8 cellular contexts compared by ENCODE assay signal in the genomic region with DNA sequence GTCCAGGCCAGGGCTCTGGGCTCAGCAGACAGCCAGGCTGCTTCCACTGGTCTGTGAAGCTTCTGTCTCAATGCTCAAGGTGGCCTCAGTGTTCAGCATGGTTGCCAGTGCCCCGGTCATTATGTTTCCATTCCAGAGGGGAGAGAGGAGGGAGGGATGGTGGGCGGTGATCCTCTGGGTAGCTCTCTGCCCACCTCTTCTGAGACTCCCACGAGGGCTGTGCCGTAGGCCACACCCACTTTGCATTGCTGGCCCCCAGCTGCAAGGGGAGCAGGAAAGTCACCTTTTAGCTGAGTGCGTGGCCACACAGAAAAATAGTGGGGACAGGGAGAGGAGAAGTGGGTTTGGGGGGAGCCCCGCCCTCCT. TPM values are rescaled to one million over a fixed set of nuclear protein-coding genes. Genes with fewer than 3 reads are reported as not detected.
DNase-seq lines count a peak whose midpoint lies in the region; ATAC-seq and TF ChIP-seq lines count a peak whose summit lies in the region.

No MANE protein-coding gene starts in this region.

- no peak overlapping the region for H2BK15ac ChIP-seq in mesendoderm (replicated peaks; ENCODE audit: low read depth)

- peak overlapping the region; percentile 70 for H3K27ac ChIP-seq in A673 (ENCODE audit: low read depth, low read length, poor library complexity, severe bottlenecking)
- H3K27ac ChIP-seq in mesendoderm (ENCODE audit: low read depth, low read length) = no peak overlapping the region

- H3K79me2 ChIP-seq in mesendoderm (ENCODE audit: control insufficient read depth, insufficient read depth, low read length) = no peaks in the 10 kb centered on the region

- H3K27me3 ChIP-seq in A673 (replicated peaks; ENCODE audit: insufficient read depth, low read depth, low read length, poor library complexity) = no peaks in the 10 kb centered on the region
- H3K27me3 ChIP-seq in mesendoderm (ENCODE audit: insufficient read depth, low read length, poor library complexity) = no peaks in the 10 kb centered on the region

- H3K56ac ChIP-seq in mesendoderm (ENCODE audit: low read length) = no peak overlapping the region

- no peak overlapping the region for H2BK120ac ChIP-seq in mesendoderm (ENCODE audit: low read depth, low read length)

- no peak overlapping the region for H3K4me2 ChIP-seq in mesendoderm (ENCODE audit: low read length)

- H3K27ac Mint-ChIP-seq in IgD-negative memory B cell = peak overlapping the region; percentile 95 to 96 (median 96)
- peak overlapping the region; percentile 99 for H3K27ac Mint-ChIP-seq in chondrocyte (ENCODE audit: unreplicated experiment)

- POLR2A ChIA-PET in A673 (lab: Charles Lee; ENCODE audit: low non-redundant PET) = no interaction called here

- H3K4ac ChIP-seq in mesendoderm (ENCODE audit: low read depth, low read length) = no peak overlapping the region

- peak; percentile 30 for ATAC-seq in GM18907 (IDR thresholded peaks at IDR 0.05; ENCODE audit: unreplicated experiment)

- H3K18ac ChIP-seq in mesendoderm (ENCODE audit: low read length) = no peak overlapping the region

- H2AK5ac ChIP-seq in mesendoderm (ENCODE audit: low read length) = no peak overlapping the region

- H3K27me3 Mint-ChIP-seq in IgD-negative memory B cell (no peaks in the 10 kb centered on the region), chondrocyte (ENCODE audit: low read depth) (no peaks in the 10 kb centered on the region)

- H3K9me3 Mint-ChIP-seq in IgD-negative memory B cell (no peaks in the 10 kb centered on the region), chondrocyte (ENCODE audit: low read depth) (no peaks in the 10 kb centered on the region)

- intact Hi-C loops in A673 (cut with micrococcal nuclease; ENCODE audit: unreplicated experiment) = no loop called here

- H3K9me3 ChIP-seq in A673 (ENCODE audit: low read depth, low read length, poor library complexity, severe bottlenecking) = no peaks in the 10 kb centered on the region

- H3K79me1 ChIP-seq in mesendoderm (ENCODE audit: low read length) = peaks cover 2% of the 10 kb centered on the region

- peak overlapping the region; percentile 91 to 95 (median 94) for H3K4me3 Mint-ChIP-seq in IgD-negative memory B cell
- H3K4me3 Mint-ChIP-seq in chondrocyte (ENCODE audit: unreplicated experiment) = peak overlapping the region; percentile 85

- H3K36me3 ChIP-seq in A673 (ENCODE audit: insufficient read depth, low read length, poor library complexity, severe bottlenecking) (no peaks in the 10 kb centered on the region), mesendoderm (ENCODE audit: control insufficient read depth, insufficient read depth, low read length) (no peaks in the 10 kb centered on the region)

- CTCF ChIA-PET in A673 (lab: Charles Lee) = no interaction called here

- peak; percentile 50 for DNase-seq in A673 (ENCODE audit: low spot score)
- no peak for DNase-seq in chondrocyte (ENCODE audit: low spot score)
- peak; percentile 30 for DNase-seq in mesendoderm
- no peak for DNase-seq in NCI-H82 (lab: John Stamatoyannopoulos, UW)
- no peak for DNase-seq in stimulated activated CD4-positive, alpha-beta T cell treated with anti-CD3 and anti-CD28 coated beads, Interleukin-4, amount 100 ng/mL, for 4 hours
- DNase-seq in KG1 (lab: John Stamatoyannopoulos, UW) = no peak

- no CpG with 5 or more reads among the region's 6 CpGs for WGBS in mesendoderm (ENCODE audit: extremely low coverage, insufficient coverage, low lambda C conversion rate)

- H3K23ac ChIP-seq in mesendoderm (ENCODE audit: low read length) = no peak overlapping the region

- no peak overlapping the region for H3K9ac ChIP-seq in mesendoderm (ENCODE audit: low read length)

- H3K4me3 ChIP-seq in A673 (ENCODE audit: low read depth, low read length, poor library complexity, severe bottlenecking) = peak overlapping the region; percentile 40
- H3K4me3 ChIP-seq in mesendoderm (ENCODE audit: low read length) = no peak overlapping the region

- no peak overlapping the region for H4K8ac ChIP-seq in mesendoderm (ENCODE audit: low read depth, low read length)

- H3K4me1 Mint-ChIP-seq in IgD-negative memory B cell (peaks cover 38 to 49% (median 39%) of the 10 kb centered on the region in 3 donors), chondrocyte (ENCODE audit: low read depth) (peaks cover 76% of the 10 kb centered on the region)

- no peak for TF ChIP-seq CTCF in A673 (conservative IDR thresholded peaks at IDR 0.05; ENCODE audit: low read depth, low read length)
- no peak for TF ChIP-seq CTCF in chondrocyte (IDR thresholded peaks at IDR 0.05)

- H3K4me1 ChIP-seq in A673 (ENCODE audit: insufficient read depth, low read length, poor library complexity, severe bottlenecking) (peaks cover 15% of the 10 kb centered on the region), mesendoderm (ENCODE audit: control insufficient read depth, low read depth, low read length) (no peaks in the 10 kb centered on the region)

- BruUV-seq in A673 (replicated peaks; lab: Mats Ljungman, UMichigan) = no TSS peak

- H3K36me3 Mint-ChIP-seq in IgD-negative memory B cell = peaks cover 3% of the 10 kb centered on the region
- H3K36me3 Mint-ChIP-seq in chondrocyte (ENCODE audit: low read depth) = peaks cover 10% of the 10 kb centered on the region

- no peak overlapping the region for H2BK5ac ChIP-seq in mesendoderm (ENCODE audit: low read length)

- no peak overlapping the region for H4K5ac ChIP-seq in mesendoderm (ENCODE audit: low read length)

RNA-seq across cellular contexts. Expression of gene FOXK1, which starts 42.5 kb away (rescaled TPM):
- total RNA-seq in A673 (2021) = 43.8 and 46.2 TPM in 2 replicates
- polyA plus RNA-seq in IgD-negative memory B cell = 2.3 TPM
- total RNA-seq in chondrocyte = 53.3 to 78.3 TPM (median 77.9 TPM) in 3 replicates
- polyA plus RNA-seq in mesendoderm (2013, experiment 1 of 2) = 4.5 TPM
- polyA plus RNA-seq in mesendoderm (2013, experiment 2 of 2) = 4.1 TPM

RNA-seq across cellular contexts. Expression of gene AP5Z1, which starts 50.8 kb away (rescaled TPM):
- 31.9 and 35.6 TPM in 2 replicates for total RNA-seq in A673 (2021)
- polyA plus RNA-seq in IgD-negative memory B cell = 37.7 TPM
- total RNA-seq in chondrocyte = 35.7 to 61.2 TPM (median 59.7 TPM) in 3 replicates
- polyA plus RNA-seq in mesendoderm (2013, experiment 1 of 2) = 12.6 TPM
- polyA plus RNA-seq in mesendoderm (2013, experiment 2 of 2) = 13.0 TPM

Comparison
In these comparisons a context has a peak if more than half of its experiments do, and no peak if none do; other contexts are left out.
1. DNase-seq: peak in A673 (single experiment) and mesendoderm (single experiment); none in chondrocyte (single experiment), NCI-H82 (single experiment), stimulated activated CD4-positive, alpha-beta T cell treated with anti-CD3 and anti-CD28 coated beads, Interleukin-4, amount 100 ng/mL, for 4 hours (0 of 2) and KG1 (single experiment).